In genomic region chr7:22858640-22859561, GRCh38 we compare ENCODE assay signal across 8 cellular contexts. TPM values are rescaled to one million over a fixed set of nuclear protein-coding genes. Genes with fewer than 3 reads are reported as not detected.
DNase-seq lines count a peak whose midpoint lies in the region; ATAC-seq and TF ChIP-seq lines count a peak whose summit lies in the region.

No MANE protein-coding gene starts in this region.

- peak overlapping the region; percentile 1 for H3K4me3 ChIP-seq in coronary artery

- H3K27ac ChIP-seq in coronary artery, result peak overlapping the region; percentile 61 to 84

- in situ Hi-C loops in GM13976 (cut with MboI; ENCODE audit: low sequenced_read_pairs, unreplicated experiment), result loop anchor here (10.0 kb wide), 1 partner anchor 196 kb away; no protein-coding TSS in a partner anchor

- no peak for ATAC-seq in HG02981 (IDR thresholded peaks at IDR 0.05; ENCODE audit: unreplicated experiment)

- TF ChIP-seq CTCF in GM13976 (IDR thresholded peaks at IDR 0.05; ENCODE audit: borderline replicate concordance, control extremely low read depth, extremely low read depth, insufficient read depth, missing control alignments) (no peak), coronary artery (IDR thresholded peaks at IDR 0.05) (no peak)

- DNase-seq in GM13976 (ENCODE audit: low spot score) (peak; percentile 36), NCI-H446 treated with DMSO at 0.1 percent for 48 hours (lab: John Stamatoyannopoulos, UW) (peak; percentile 40), coronary artery (ENCODE audit: low spot score) (no peak), pulmonary artery endothelial cell (ENCODE audit: low read depth, low spot score) (peak; percentile 71), NCI-H510A treated with DMSO at 0.1 percent for 48 hours (lab: John Stamatoyannopoulos, UW) (no peak), mucosa of gallbladder (ENCODE audit: low spot score) (no peak), NCI-H748 (lab: John Stamatoyannopoulos, UW; ENCODE audit: unreplicated experiment) (no peak)

RNA-seq across cellular contexts. Expression of gene TOMM7, which starts 36.3 kb away (rescaled TPM):
- total RNA-seq in pulmonary artery endothelial cell, result 116 and 162 TPM in 2 replicates
- total RNA-seq in mucosa of gallbladder, result 345 TPM

Comparison
In these comparisons a context has a peak if more than half of its experiments do, and no peak if none do; other contexts are left out.
1. DNase-seq: peak in GM13976 (single experiment), NCI-H446 treated with DMSO at 0.1 percent for 48 hours (single experiment) and pulmonary artery endothelial cell (single experiment); none in coronary artery (single experiment), NCI-H510A treated with DMSO at 0.1 percent for 48 hours (single experiment), mucosa of gallbladder (single experiment) and NCI-H748 (single experiment).